In the genomic region with DNA sequence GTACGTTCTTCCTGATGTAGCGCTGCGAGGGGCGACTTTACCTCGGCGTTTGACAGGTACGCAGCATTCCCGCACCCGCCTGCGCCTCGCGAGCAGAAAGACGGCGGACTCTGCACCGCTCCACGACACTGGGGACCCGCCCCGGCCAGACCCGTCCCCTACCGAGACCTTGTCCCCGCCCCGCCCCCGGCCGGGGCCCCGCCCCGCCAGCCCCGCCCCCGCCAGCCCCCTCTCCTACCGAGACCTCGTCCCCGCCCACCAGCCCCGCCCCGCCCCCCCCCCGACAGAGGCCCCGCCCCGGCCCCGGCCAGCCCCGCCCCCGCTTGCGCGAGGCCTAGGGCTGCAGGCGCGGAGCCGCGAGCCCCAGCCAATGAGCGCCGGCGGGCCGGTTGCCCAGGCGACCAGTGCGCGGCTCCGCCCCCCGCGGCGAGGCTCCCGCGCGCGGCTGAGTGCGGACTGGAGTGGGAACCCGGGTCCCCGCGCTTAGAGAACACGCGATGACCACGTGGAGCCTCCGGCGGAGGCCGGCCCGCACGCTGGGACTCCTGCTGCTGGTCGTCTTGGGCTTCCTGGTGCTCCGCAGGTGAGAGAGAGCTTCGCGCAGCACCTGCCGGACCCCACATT, we compare ENCODE assay signal across 8 cellular contexts. TPM values are rescaled to one million over a fixed set of nuclear protein-coding genes. Genes with fewer than 3 reads are reported as not detected.
DNase-seq lines count a peak whose midpoint lies in the region; ATAC-seq, FAIRE-seq and TF ChIP-seq lines count a peak whose summit lies in the region.

A gene with protein sequence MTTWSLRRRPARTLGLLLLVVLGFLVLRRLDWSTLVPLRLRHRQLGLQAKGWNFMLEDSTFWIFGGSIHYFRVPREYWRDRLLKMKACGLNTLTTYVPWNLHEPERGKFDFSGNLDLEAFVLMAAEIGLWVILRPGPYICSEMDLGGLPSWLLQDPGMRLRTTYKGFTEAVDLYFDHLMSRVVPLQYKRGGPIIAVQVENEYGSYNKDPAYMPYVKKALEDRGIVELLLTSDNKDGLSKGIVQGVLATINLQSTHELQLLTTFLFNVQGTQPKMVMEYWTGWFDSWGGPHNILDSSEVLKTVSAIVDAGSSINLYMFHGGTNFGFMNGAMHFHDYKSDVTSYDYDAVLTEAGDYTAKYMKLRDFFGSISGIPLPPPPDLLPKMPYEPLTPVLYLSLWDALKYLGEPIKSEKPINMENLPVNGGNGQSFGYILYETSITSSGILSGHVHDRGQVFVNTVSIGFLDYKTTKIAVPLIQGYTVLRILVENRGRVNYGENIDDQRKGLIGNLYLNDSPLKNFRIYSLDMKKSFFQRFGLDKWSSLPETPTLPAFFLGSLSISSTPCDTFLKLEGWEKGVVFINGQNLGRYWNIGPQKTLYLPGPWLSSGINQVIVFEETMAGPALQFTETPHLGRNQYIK (plus strand): TSS at position 424 of the 624 bp plus-strand sequence. CDS start 74 bp downstream, at position 498.

- H3K27ac ChIP-seq in pancreas (no peak within 1 kb of the TSS), thoracic aorta (no peak within 1 kb of the TSS)

- no peaks in the 10 kb centered on the region for H3K27me3 ChIP-seq in pancreas
- H3K27me3 ChIP-seq in thoracic aorta (replicated peaks; ENCODE audit: insufficient read depth) = no peaks in the 10 kb centered on the region

- POLR2A ChIA-PET in AG04449 (lab: Yijun Ruan, JAX) = no interaction called here

- WGBS in pancreas, 2 donors = 1% methylated on average over 28 to 72 of the region's 77 CpGs

- DNase-seq in AG04449 (ENCODE audit: low read depth, low spot score) (no peak), GM19239 (ENCODE audit: insufficient read length, low spot score) (peak; percentile 74), RKO (ENCODE audit: low spot score) (peak; percentile 80), head of caudate nucleus (peak; percentile 28 to 90 (median 80)), pancreas (peak; percentile 73 to 94 (median 86)), thoracic aorta (ENCODE audit: low spot score) (no peak)
- DNase-seq in activated naive CD4-positive, alpha-beta T cell treated with Interleukin-2 at 50 U/mL for 16 hours = peak; percentile 80

- H3K4me1 ChIP-seq in pancreas = no peaks in the 10 kb centered on the region
- peaks cover 4 to 17% of the 10 kb centered on the region in 2 donors for H3K4me1 ChIP-seq in thoracic aorta (ENCODE audit: control insufficient read depth in 1 of 2, low read depth in 2 of 2)

- intact Hi-C loops in head of caudate nucleus (cut with DNase I) (no loop called here), pancreas (cut with DNase I) (no loop called here)

- FAIRE-seq in GM19239 (lab: Jason Lieb, UNC) (no peak), pancreas (lab: Jason Lieb, UNC) (no peak)

- TF ChIP-seq CTCF in AG04449 (IDR thresholded peaks at IDR 0.05; ENCODE audit: insufficient read depth, low read length, missing control alignments) = no peak
- no peak for TF ChIP-seq CTCF in pancreas (IDR thresholded peaks at IDR 0.05)
- no peak for TF ChIP-seq CTCF in thoracic aorta (IDR thresholded peaks at IDR 0.05)

- H3K36me3 ChIP-seq in pancreas (no peaks in the 10 kb centered on the region), thoracic aorta (no peaks in the 10 kb centered on the region)

- H3K9me3 ChIP-seq in pancreas = no peaks in the 10 kb centered on the region
- no peaks in the 10 kb centered on the region for H3K9me3 ChIP-seq in thoracic aorta

- CTCF ChIA-PET in AG04449 (lab: Yijun Ruan, JAX) = no interaction called here

- H3K4me3 ChIP-seq in AG04449 (ENCODE audit: low read depth, low read length) (peak within 1 kb of the TSS; percentile 40), pancreas (peak within 1 kb of the TSS; percentile 40 to 69 (median 54)), thoracic aorta (peak within 1 kb of the TSS; percentile 75)

- ATAC-seq in HG03521 (IDR thresholded peaks at IDR 0.05; ENCODE audit: unreplicated experiment) (peak; percentile 84), pancreas (peak; percentile 92 to 97 (median 96)), thoracic aorta (ENCODE audit: insufficient number of reproducible peaks, low FRiP score, low read depth) (peak; percentile 75)

RNA-seq across cellular contexts. Expression of the gene that starts here (rescaled TPM):
- total RNA-seq in pancreas = 1 to 10 TPM; 4.2 to 8.5 (median 6.4) TPM
- polyA plus RNA-seq in pancreas = 10 to 100 TPM in 1 of 2 donors, 1 to 10 TPM in 1; 6.9 to 10.1 TPM
- 1 to 10 TPM; 2.5 to 4.1 TPM for total RNA-seq in thoracic aorta

Comparison
In these comparisons a context has a peak if more than half of its experiments do, and no peak if none do; other contexts are left out.
1. DNase-seq: peak in GM19239 (single experiment), RKO (single experiment), activated naive CD4-positive, alpha-beta T cell treated with Interleukin-2 at 50 U/mL for 16 hours (single experiment), head of caudate nucleus (42 of 42) and pancreas (6 of 6); none in AG04449 (single experiment) and thoracic aorta (single experiment).
2. Peak in every context shown above with its lines, with median percentiles within 50 percentile points of each other: H3K4me3 ChIP-seq and ATAC-seq.